Comparison of ENCODE assay signal across 11 cellular contexts in genomic region chr9:82148849-82149544, GRCh38.
DNase-seq lines count a peak whose midpoint lies in the region; ATAC-seq, FAIRE-seq and TF ChIP-seq lines count a peak whose summit lies in the region.
"Had no signal": no experiment of that assay in that cellular context is flagged by ENCODE, and none has a peak within 500 bp of the region (broad histone marks: within the 10 kb centered on the region; RNA-seq: fewer than 3 reads in every experiment).

No MANE protein-coding gene starts in this region.

- 73 to 88% methylated on average over 5 to 8 of the region's 8 CpGs for WGBS in mesodermal cell (ENCODE audit: insufficient coverage in 2 of 2), 2 experiments
- WGBS in small intestine, 3 donors = 29 to 37% (median 31%) methylated on average over 8 of the region's 8 CpGs

- ATAC-seq in lower lobe of right lung = no peak
- ATAC-seq: Panc1 had no signal

- peak overlapping the region; percentile 37 for H3K9ac ChIP-seq in adipocyte (ENCODE audit: low read length)

- no peak overlapping the region for H3K4me3 Mint-ChIP-seq in activated naive CD8-positive, alpha-beta T cell treated with anti-CD3 and anti-CD28 coated beads for 36 hours

- peaks cover 5% of the 10 kb centered on the region for H3K4me1 Mint-ChIP-seq in activated naive CD8-positive, alpha-beta T cell treated with anti-CD3 and anti-CD28 coated beads for 36 hours

- no peaks in the 10 kb centered on the region for H3K36me3 Mint-ChIP-seq in activated naive CD8-positive, alpha-beta T cell treated with anti-CD3 and anti-CD28 coated beads for 36 hours

- H3K9me3 ChIP-seq in adipocyte (ENCODE audit: control insufficient read depth, low read length) = no peaks in the 10 kb centered on the region
- no peaks in the 10 kb centered on the region for H3K9me3 ChIP-seq in mesodermal cell (ENCODE audit: control insufficient read depth, low read length)
- no peaks in the 10 kb centered on the region for H3K9me3 ChIP-seq in lower lobe of right lung
- no peaks in the 10 kb centered on the region for H3K9me3 ChIP-seq in small intestine (ENCODE audit: control insufficient read depth, low read depth)

- peaks cover 25% of the 10 kb centered on the region for H3K4me1 ChIP-seq in adipocyte (ENCODE audit: control insufficient read depth, insufficient read depth, low read length)
- H3K4me1 ChIP-seq in mesodermal cell (ENCODE audit: control insufficient read depth, insufficient read depth, low read length, poor library complexity, severe bottlenecking) = no peaks in the 10 kb centered on the region
- no peaks in the 10 kb centered on the region for H3K4me1 ChIP-seq in lower lobe of right lung
- H3K4me1 ChIP-seq in small intestine (ENCODE audit: control insufficient read depth in 2 of 2, insufficient read depth in 1 of 2, low read depth in 1 of 2, low read length in 1 of 2) = no peaks in the 10 kb centered on the region

- no peak overlapping the region for H3K27ac Mint-ChIP-seq in activated naive CD8-positive, alpha-beta T cell treated with anti-CD3 and anti-CD28 coated beads for 36 hours

- DNase-seq in COLO668 (lab: John Stamatoyannopoulos, UW; ENCODE audit: unreplicated experiment) = peak; percentile 11
- peak; percentile 3 for DNase-seq in LHCN-M2 (ENCODE audit: low read depth)
- DNase-seq in adipocyte (ENCODE audit: low read depth) = peak; percentile 93
- DNase-seq in middle frontal gyrus (ENCODE audit: extremely low spot score, low spot score) = no peak
- DNase-seq in lower lobe of right lung = no peak
- DNase-seq in activated naive CD8-positive, alpha-beta T cell treated with anti-CD3 and anti-CD28 coated beads for 36 hours = no peak
- DNase-seq in small intestine = no peak
- DNase-seq: cortex of kidney had no signal

- H3K36me3 ChIP-seq in adipocyte (ENCODE audit: control insufficient read depth, insufficient read depth, low read length, severe bottlenecking) = no peaks in the 10 kb centered on the region
- H3K36me3 ChIP-seq in mesodermal cell (ENCODE audit: control insufficient read depth, insufficient read depth, low read length) = no peaks in the 10 kb centered on the region
- H3K36me3 ChIP-seq in lower lobe of right lung = no peaks in the 10 kb centered on the region
- H3K36me3 ChIP-seq in small intestine (ENCODE audit: control insufficient read depth in 2 of 2, insufficient read depth in 2 of 2, low read length in 2 of 2) = no peaks in the 10 kb centered on the region

- intact Hi-C loops in lower lobe of right lung (cut with DNase I) = no loop called here

- no peak for FAIRE-seq in small intestine (lab: Jason Lieb, UNC)
- FAIRE-seq: D721Med had no signal

- H3K27me3 ChIP-seq in adipocyte (replicated peaks; ENCODE audit: control insufficient read depth, insufficient read depth, low read length) = no peaks in the 10 kb centered on the region
- no peaks in the 10 kb centered on the region for H3K27me3 ChIP-seq in lower lobe of right lung (ENCODE audit: low read depth)
- no peaks in the 10 kb centered on the region for H3K27me3 ChIP-seq in small intestine (ENCODE audit: control insufficient read depth in 2 of 2, insufficient read depth in 2 of 2, low read length in 2 of 2)

- peak overlapping the region; percentile 3 for H3K27ac ChIP-seq in mesodermal cell (ENCODE audit: low read depth, low read length, severe bottlenecking)
- H3K27ac ChIP-seq in lower lobe of right lung = no peak overlapping the region
- H3K27ac ChIP-seq in small intestine (ENCODE audit: low read depth in 1 of 2, low read length in 1 of 2) = no peak overlapping the region

- H3K27me3 Mint-ChIP-seq in activated naive CD8-positive, alpha-beta T cell treated with anti-CD3 and anti-CD28 coated beads for 36 hours = no peaks in the 10 kb centered on the region

- H3K4me3 ChIP-seq in adipocyte (ENCODE audit: low read length) (peak overlapping the region; percentile 43), mesodermal cell (ENCODE audit: extremely low read depth, insufficient read depth, low read length, poor library complexity, severe bottlenecking) (no peak overlapping the region), lower lobe of right lung (no peak overlapping the region), small intestine (ENCODE audit: low read depth in 1 of 2, low read length in 2 of 2) (no peak overlapping the region)

- peaks cover 1% of the 10 kb centered on the region for H3K9me3 Mint-ChIP-seq in activated naive CD8-positive, alpha-beta T cell treated with anti-CD3 and anti-CD28 coated beads for 36 hours

- no peak for TF ChIP-seq CTCF in lower lobe of right lung (IDR thresholded peaks at IDR 0.05)

Comparison
In these comparisons a context has a peak if more than half of its experiments do, and no peak if none do; other contexts are left out.
1. DNase-seq: peak in COLO668 (single experiment), LHCN-M2 (single experiment) and adipocyte (single experiment); none in middle frontal gyrus (single experiment), lower lobe of right lung (single experiment), activated naive CD8-positive, alpha-beta T cell treated with anti-CD3 and anti-CD28 coated beads for 36 hours (single experiment) and small intestine (single experiment).